ENCODE assay signal across 1 cellular context in the genomic region with DNA sequence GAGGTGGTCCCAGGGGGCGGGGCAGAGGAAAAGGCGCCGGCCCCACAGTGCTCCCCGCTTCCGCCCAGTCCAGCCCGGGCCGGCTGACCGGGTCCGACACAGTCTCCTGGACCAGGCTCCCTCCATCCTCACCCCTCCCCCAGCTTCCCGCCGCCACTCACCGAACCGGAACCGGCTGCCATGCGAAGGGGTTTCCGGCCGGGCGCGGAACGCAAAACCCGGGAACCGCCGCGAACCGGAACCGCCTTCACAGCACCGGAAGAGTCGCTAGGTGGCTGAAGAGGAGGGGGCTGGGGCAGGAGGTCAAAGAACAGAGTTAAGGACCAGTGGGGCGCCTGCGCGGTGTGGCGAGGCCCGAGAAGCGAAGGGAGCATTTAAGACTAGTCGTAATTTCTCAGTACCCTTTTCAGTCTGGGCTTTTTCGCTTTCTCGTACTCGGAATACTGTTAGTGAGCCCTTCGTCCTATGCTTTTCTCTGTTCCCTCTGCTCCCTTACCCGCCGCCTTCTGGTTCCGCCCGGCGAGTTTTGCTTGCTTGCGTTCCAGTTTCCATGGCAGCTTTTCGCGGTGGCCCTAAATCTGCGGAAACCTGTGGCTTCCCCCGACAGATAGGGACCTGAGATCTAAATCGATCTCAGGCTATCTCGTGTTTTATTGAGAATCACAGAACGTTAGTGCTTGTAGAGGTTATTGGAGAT.
A peak's percentile ranks its signal among the peaks of the same experiment; 100 is the strongest.
TF ChIP-seq lines count a peak whose summit lies in the region.

Gene SENP1, minus strand, starts transcription at position 213 of the 697 bp plus-strand sequence. CDS start 4,607 bp downstream, outside the sequence.

TF ChIP-seq in HepG2, 621 proteins besides CTCF, POLR2A, EP300 and RAD21 (continued from another document and continues in another):
- peak; percentile 68; the same call in 1 of the 2 replicates for TF ChIP-seq ZNF788 (CRISPR knock-in tag; IDR thresholded peaks at IDR 0.05; ENCODE audit: borderline replicate concordance)
- TF ChIP-seq GATAD1 (CRISPR knock-in tag; IDR thresholded peaks at IDR 0.05) = peak; percentile 95
- TF ChIP-seq ZNF18 (CRISPR knock-in tag; IDR thresholded peaks at IDR 0.05; ENCODE audit: insufficient replicate concordance) = peak; percentile 59
- TF ChIP-seq ZNF660 (CRISPR knock-in tag; IDR thresholded peaks at IDR 0.05; ENCODE audit: borderline replicate concordance, low read depth) = no peak
- TF ChIP-seq ISX (CRISPR knock-in tag; conservative IDR thresholded peaks at IDR 0.05) = no peak
- TF ChIP-seq FOXK1 (CRISPR knock-in tag; IDR thresholded peaks at IDR 0.05; ENCODE audit: borderline replicate concordance, low read depth) = 0 out of 2 replicates have a peak, but pooled peaks have one; percentile 18
- TF ChIP-seq ZZZ3 (CRISPR knock-in tag; IDR thresholded peaks at IDR 0.05; ENCODE audit: borderline replicate concordance) = no peak; the same call in 1 of the 2 replicates
- peak; percentile 79; the same call in 1 of the 2 replicates for TF ChIP-seq BORCS8-MEF2B (CRISPR knock-in tag; IDR thresholded peaks at IDR 0.05)
- TF ChIP-seq REL (CRISPR knock-in tag; conservative IDR thresholded peaks at IDR 0.05) = peak; percentile 79; the same call in 1 of the 2 replicates
- peak; percentile 89 for TF ChIP-seq ZNF687 (CRISPR knock-in tag; IDR thresholded peaks at IDR 0.05)
- peak; percentile 54 for TF ChIP-seq ISL2 (CRISPR knock-in tag; IDR thresholded peaks at IDR 0.05)
- TF ChIP-seq, protein P1, sequence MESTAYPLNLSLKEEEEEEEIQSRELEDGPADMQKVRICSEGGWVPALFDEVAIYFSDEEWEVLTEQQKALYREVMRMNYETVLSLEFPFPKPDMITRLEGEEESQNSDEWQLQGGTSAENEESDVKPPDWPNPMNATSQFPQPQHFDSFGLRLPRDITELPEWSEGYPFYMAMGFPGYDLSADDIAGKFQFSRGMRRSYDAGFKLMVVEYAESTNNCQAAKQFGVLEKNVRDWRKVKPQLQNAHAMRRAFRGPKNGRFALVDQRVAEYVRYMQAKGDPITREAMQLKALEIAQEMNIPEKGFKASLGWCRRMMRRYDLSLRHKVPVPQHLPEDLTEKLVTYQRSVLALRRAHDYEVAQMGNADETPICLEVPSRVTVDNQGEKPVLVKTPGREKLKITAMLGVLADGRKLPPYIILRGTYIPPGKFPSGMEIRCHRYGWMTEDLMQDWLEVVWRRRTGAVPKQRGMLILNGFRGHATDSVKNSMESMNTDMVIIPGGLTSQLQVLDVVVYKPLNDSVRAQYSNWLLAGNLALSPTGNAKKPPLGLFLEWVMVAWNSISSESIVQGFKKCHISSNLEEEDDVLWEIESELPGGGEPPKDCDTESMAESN (CRISPR knock-in tag; conservative IDR thresholded peaks at IDR 0.05) = peak; percentile 58; the same call in 1 of the 2 replicates
- TF ChIP-seq ZNF264 (CRISPR knock-in tag; IDR thresholded peaks at IDR 0.05) = no peak; the same call in 1 of the 2 replicates
- TF ChIP-seq, protein P2, sequence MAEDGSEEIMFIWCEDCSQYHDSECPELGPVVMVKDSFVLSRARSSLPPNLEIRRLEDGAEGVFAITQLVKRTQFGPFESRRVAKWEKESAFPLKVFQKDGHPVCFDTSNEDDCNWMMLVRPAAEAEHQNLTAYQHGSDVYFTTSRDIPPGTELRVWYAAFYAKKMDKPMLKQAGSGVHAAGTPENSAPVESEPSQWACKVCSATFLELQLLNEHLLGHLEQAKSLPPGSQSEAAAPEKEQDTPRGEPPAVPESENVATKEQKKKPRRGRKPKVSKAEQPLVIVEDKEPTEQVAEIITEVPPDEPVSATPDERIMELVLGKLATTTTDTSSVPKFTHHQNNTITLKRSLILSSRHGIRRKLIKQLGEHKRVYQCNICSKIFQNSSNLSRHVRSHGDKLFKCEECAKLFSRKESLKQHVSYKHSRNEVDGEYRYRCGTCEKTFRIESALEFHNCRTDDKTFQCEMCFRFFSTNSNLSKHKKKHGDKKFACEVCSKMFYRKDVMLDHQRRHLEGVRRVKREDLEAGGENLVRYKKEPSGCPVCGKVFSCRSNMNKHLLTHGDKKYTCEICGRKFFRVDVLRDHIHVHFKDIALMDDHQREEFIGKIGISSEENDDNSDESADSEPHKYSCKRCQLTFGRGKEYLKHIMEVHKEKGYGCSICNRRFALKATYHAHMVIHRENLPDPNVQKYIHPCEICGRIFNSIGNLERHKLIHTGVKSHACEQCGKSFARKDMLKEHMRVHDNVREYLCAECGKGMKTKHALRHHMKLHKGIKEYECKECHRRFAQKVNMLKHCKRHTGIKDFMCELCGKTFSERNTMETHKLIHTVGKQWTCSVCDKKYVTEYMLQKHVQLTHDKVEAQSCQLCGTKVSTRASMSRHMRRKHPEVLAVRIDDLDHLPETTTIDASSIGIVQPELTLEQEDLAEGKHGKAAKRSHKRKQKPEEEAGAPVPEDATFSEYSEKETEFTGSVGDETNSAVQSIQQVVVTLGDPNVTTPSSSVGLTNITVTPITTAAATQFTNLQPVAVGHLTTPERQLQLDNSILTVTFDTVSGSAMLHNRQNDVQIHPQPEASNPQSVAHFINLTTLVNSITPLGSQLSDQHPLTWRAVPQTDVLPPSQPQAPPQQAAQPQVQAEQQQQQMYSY (CRISPR knock-in tag; IDR thresholded peaks at IDR 0.05) = peak; percentile 83
- peak; percentile 73 for TF ChIP-seq DNMT3B (CRISPR knock-in tag; conservative IDR thresholded peaks at IDR 0.05)
- TF ChIP-seq MZF1 (CRISPR knock-in tag; IDR thresholded peaks at IDR 0.05; ENCODE audit: borderline replicate concordance) = 0 out of 2 replicates have a peak, but pooled peaks have one; percentile 47
- TF ChIP-seq HNRNPH1 (optimal IDR thresholded peaks at IDR 0.05; ENCODE audit: low read depth, low read length) = no peak
- no peak for TF ChIP-seq ZFP62 (CRISPR knock-in tag; IDR thresholded peaks at IDR 0.05)
- no peak; the same call in 1 of the 2 replicates for TF ChIP-seq MIER2 (CRISPR knock-in tag; IDR thresholded peaks at IDR 0.05)
- no peak for TF ChIP-seq ARNT (IDR thresholded peaks at IDR 0.05)
- TF ChIP-seq FOSL2 (CRISPR knock-in tag; IDR thresholded peaks at IDR 0.05) = no peak
- TF ChIP-seq, protein P3, sequence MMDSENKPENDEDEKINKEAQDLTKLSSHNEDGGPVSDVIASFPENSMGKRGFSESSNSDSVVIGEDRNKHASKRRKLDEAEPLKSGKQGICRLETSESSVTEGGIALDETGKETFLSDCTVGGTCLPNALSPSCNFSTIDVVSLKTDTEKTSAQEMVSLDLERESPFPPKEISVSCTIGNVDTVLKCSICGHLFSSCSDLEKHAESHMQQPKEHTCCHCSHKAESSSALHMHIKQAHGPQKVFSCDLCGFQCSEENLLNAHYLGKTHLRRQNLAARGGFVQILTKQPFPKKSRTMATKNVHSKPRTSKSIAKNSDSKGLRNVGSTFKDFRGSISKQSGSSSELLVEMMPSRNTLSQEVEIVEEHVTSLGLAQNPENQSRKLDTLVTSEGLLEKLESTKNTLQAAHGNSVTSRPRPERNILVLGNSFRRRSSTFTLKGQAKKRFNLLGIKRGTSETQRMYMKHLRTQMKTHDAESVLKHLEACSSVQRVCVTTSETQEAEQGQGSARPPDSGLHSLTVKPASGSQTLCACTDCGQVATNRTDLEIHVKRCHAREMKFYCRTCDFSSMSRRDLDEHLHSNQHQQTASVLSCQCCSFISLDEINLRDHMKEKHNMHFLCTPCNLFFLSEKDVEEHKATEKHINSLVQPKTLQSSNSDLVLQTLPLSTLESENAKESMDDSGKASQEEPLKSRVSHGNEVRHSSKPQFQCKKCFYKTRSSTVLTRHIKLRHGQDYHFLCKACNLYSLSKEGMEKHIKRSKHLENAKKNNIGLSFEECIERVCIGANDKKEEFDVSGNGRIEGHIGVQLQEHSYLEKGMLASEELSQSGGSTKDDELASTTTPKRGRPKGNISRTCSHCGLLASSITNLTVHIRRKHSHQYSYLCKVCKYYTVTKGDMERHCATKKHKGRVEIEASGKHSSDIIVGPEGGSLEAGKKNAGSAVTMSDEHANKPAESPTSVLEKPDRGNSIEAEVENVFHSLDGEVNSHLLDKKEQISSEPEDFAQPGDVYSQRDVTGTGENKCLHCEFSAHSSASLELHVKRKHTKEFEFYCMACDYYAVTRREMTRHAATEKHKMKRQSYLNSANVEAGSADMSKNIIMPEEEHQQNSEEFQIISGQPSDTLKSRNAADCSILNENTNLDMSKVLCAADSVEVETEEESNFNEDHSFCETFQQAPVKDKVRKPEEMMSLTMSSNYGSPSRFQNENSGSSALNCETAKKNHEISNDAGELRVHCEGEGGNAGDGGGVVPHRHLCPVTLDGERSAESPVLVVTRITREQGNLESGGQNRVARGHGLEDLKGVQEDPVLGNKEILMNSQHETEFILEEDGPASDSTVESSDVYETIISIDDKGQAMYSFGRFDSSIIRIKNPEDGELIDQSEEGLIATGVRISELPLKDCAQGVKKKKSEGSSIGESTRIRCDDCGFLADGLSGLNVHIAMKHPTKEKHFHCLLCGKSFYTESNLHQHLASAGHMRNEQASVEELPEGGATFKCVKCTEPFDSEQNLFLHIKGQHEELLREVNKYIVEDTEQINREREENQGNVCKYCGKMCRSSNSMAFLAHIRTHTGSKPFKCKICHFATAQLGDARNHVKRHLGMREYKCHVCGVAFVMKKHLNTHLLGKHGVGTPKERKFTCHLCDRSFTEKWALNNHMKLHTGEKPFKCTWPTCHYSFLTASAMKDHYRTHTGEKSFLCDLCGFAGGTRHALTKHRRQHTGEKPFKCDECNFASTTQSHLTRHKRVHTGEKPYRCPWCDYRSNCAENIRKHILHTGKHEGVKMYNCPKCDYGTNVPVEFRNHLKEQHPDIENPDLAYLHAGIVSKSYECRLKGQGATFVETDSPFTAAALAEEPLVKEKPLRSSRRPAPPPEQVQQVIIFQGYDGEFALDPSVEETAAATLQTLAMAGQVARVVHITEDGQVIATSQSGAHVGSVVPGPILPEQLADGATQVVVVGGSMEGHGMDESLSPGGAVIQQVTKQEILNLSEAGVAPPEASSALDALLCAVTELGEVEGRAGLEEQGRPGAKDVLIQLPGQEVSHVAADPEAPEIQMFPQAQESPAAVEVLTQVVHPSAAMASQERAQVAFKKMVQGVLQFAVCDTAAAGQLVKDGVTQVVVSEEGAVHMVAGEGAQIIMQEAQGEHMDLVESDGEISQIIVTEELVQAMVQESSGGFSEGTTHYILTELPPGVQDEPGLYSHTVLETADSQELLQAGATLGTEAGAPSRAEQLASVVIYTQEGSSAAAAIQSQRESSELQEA (CRISPR knock-in tag; IDR thresholded peaks at IDR 0.05; ENCODE audit: not compliant biosample characterization) = no peak
- peak; percentile 99 for TF ChIP-seq NR2C2 (CRISPR knock-in tag; IDR thresholded peaks at IDR 0.05; ENCODE audit: borderline replicate concordance)
- peak; percentile 22 for TF ChIP-seq CCAR2 (optimal IDR thresholded peaks at IDR 0.05; ENCODE audit: low read depth, low read length)
- no peak for TF ChIP-seq GMEB2 (CRISPR knock-in tag; IDR thresholded peaks at IDR 0.05; ENCODE audit: low read depth)
- 0 out of 2 replicates have a peak, but pooled peaks have one; percentile 25 for TF ChIP-seq ZNF513 (CRISPR knock-in tag; conservative IDR thresholded peaks at IDR 0.05)
- peak; percentile 81 for TF ChIP-seq ZNF263 (CRISPR knock-in tag; IDR thresholded peaks at IDR 0.05)
- no peak for TF ChIP-seq GATA4 (IDR thresholded peaks at IDR 0.05; ENCODE audit: borderline replicate concordance, low read depth)
